20 cellular contexts compared by ENCODE assay signal in the genomic region with DNA sequence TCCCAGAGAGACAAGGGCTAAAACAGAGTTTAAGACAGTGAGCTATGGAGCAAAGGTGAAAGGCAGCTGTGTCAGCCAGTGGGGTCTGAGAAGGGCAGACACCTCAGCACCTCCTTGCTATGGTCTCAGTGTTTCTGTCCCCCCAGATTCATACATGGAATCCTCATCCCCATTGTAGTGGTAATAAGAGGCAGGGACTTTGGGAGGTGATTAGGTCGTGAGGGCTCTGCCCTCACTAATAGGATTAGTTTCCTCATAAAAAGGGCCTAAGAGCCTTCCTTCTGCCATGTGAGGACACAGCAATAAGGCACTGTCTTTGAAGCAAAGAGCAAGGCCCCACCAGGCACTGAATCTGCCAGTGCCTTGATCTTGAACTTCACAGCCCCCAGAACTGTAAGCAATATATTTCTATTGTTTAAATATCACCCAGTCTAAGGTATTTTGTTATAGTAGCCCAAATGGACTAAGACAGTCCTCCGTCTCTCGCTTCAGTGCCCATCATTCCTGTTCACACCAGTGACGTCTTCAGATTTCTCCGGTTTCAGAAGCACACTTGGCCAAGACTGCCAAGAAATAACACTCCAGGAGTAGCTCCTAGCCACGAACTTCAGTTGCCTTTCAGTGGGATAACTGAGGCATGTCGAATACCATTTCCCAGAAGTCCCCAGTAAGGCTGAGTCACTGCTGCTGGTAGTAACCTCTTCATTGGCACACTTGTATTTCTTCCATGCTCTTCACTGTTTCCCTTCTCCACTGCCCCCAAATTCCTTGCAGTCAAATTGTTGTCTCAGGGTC.
"Had no signal": no experiment of that assay in that cellular context is flagged by ENCODE, and none has a peak within 500 bp of the region (broad histone marks: within the 10 kb centered on the region; RNA-seq: fewer than 3 reads in every experiment).

No MANE protein-coding gene starts in this region.

- H3K27ac Mint-ChIP-seq: memory B cell, mesothelial cell of epicardium, natural killer cell had no signal

- H3K27me3 ChIP-seq: heart right ventricle, ovary had no signal

- H3K4me1 ChIP-seq: heart right ventricle, left ventricle myocardium inferior, lower lobe of right lung had no signal

- H3K36me3 Mint-ChIP-seq: mesothelial cell of epicardium, natural killer cell had no signal

- H3K4me3 Mint-ChIP-seq: memory B cell, mesothelial cell of epicardium, natural killer cell, neural crest cell had no signal

- H3K36me3 ChIP-seq: heart right ventricle, left ventricle myocardium inferior, lower lobe of right lung, ovary had no signal

- H3K4me3 ChIP-seq: heart right ventricle, left ventricle myocardium inferior, lower lobe of right lung, ovary, smooth muscle cell had no signal

- FAIRE-seq: urothelium cell line had no signal

- H3K27ac ChIP-seq: heart right ventricle, left ventricle myocardium inferior, lower lobe of right lung, ovary had no signal

- H3K9me3 Mint-ChIP-seq: natural killer cell, neural crest cell had no signal

- DNase-seq: effector memory CD4-positive, alpha-beta T cell; erythroblast; foreskin melanocyte; heart right ventricle; hypothalamus; islet precursor cell; left cardiac atrium; left ventricle myocardium inferior; lower lobe of right lung; natural killer cell; nucleus accumbens; ovary; right cardiac atrium; stimulated activated CD4-positive, alpha-beta T cell treated with anti-CD3 and anti-CD28 coated beads, Interleukin-2, amount 100 ng/mL, for 48 hours; stimulated activated naive CD4-positive, alpha-beta T cell treated with Interleukin-2 at 50 U/mL for 16 hours had no signal

- H3K4me1 Mint-ChIP-seq: memory B cell, mesothelial cell of epicardium, natural killer cell had no signal

- H3K9me3 ChIP-seq: lower lobe of right lung, ovary had no signal

- ATAC-seq: heart right ventricle, left cardiac atrium, lower lobe of right lung, natural killer cell, right cardiac atrium had no signal

- H3K4me2 ChIP-seq: smooth muscle cell had no signal
